In genomic region chr3:13452490-13453335, GRCh38 we compare ENCODE assay signal across 8 cellular contexts. TPM values are rescaled to one million over a fixed set of nuclear protein-coding genes. Genes with fewer than 3 reads are reported as not detected.
A peak's percentile ranks its signal among the peaks of the same experiment; 100 is the strongest.
DNase-seq lines count a peak whose midpoint lies in the region; ATAC-seq and TF ChIP-seq lines count a peak whose summit lies in the region.

No MANE protein-coding gene starts in this region.

- TF ChIP-seq POLR2A in adrenal gland (IDR thresholded peaks at IDR 0.05), result no peak

- DNase-seq in GDM1 (lab: John Stamatoyannopoulos, UW) (peak; percentile 38), RPMI8226 (peak; percentile 75), adrenal gland (peak; percentile 28 to 67 (median 52)), cardiac muscle cell (ENCODE audit: low read depth in 1 of 2, low spot score in 1 of 2) (peak; percentile 61 to 68), progenitor cell of endocrine pancreas (ENCODE audit: low spot score, unreplicated experiment) (no peak), COLO668 (lab: John Stamatoyannopoulos, UW; ENCODE audit: unreplicated experiment) (no peak)

- no peak overlapping the region for H3K27ac ChIP-seq in HUES48 (ENCODE audit: low read depth, low read length)
- H3K27ac ChIP-seq in adrenal gland, result peak overlapping the region in 3 of 5 donors; percentile 75 to 93 (median 82)
- H3K27ac ChIP-seq in cardiac muscle cell, result no peak overlapping the region

- H3K36me3 Mint-ChIP-seq in progenitor cell of endocrine pancreas (ENCODE audit: insufficient read depth), result no peaks in the 10 kb centered on the region

- no peaks in the 10 kb centered on the region for H3K27me3 Mint-ChIP-seq in progenitor cell of endocrine pancreas

- H3K4me3 Mint-ChIP-seq in progenitor cell of endocrine pancreas (ENCODE audit: low read depth), result peak overlapping the region; percentile 84

- H3K9me3 Mint-ChIP-seq in progenitor cell of endocrine pancreas (ENCODE audit: low read depth), result no peaks in the 10 kb centered on the region

- H3K9me3 ChIP-seq in HUES48 (ENCODE audit: control insufficient read depth, insufficient read depth, low read length) (no peaks in the 10 kb centered on the region), adrenal gland (replicated peaks in 1 of 3) (no peaks in the 10 kb centered on the region), cardiac muscle cell (ENCODE audit: low read depth) (no peaks in the 10 kb centered on the region)

- H3K27ac Mint-ChIP-seq in progenitor cell of endocrine pancreas, result peak overlapping the region; percentile 94

- H3K36me3 ChIP-seq in HUES48 (ENCODE audit: control insufficient read depth, insufficient read depth, low read length) (no peaks in the 10 kb centered on the region; the same call in 1 of the 2 replicates), adrenal gland (replicated peaks in 1 of 2) (no peaks in the 10 kb centered on the region), cardiac muscle cell (no peaks in the 10 kb centered on the region)

- whole genome bisulfite sequencing in adrenal gland, 4 donors, result 21 to 26% (median 24%) methylated on average over 12 of the region's 12 CpGs

- ATAC-seq in HG03460 (IDR thresholded peaks at IDR 0.05; ENCODE audit: unreplicated experiment), result no peak

- peak in 5 of 6 experiments; percentile 62 to 76 (median 70) for TF ChIP-seq CTCF in adrenal gland (IDR thresholded peaks at IDR 0.05)
- TF ChIP-seq CTCF in cardiac muscle cell (IDR thresholded peaks at IDR 0.05; ENCODE audit: low read depth, low read length), result peak; percentile 66
- peak; percentile 52 for TF ChIP-seq CTCF in progenitor cell of endocrine pancreas (IDR thresholded peaks at IDR 0.05; ENCODE audit: unreplicated experiment)

- H3K4me3 ChIP-seq in HUES48 (ENCODE audit: low read depth, low read length), result peak overlapping the region; percentile 69; the same call in 1 of the 2 replicates
- peak overlapping the region in 1 of 4 donors; percentile 57 for H3K4me3 ChIP-seq in adrenal gland
- no peak overlapping the region for H3K4me3 ChIP-seq in cardiac muscle cell

- H3K4me1 ChIP-seq in HUES48 (ENCODE audit: control insufficient read depth, insufficient read depth, low read length), result peaks cover 5% of the 10 kb centered on the region; the same call in 1 of the 2 replicates
- peaks cover 0 to 11% of the 10 kb centered on the region in 2 donors for H3K4me1 ChIP-seq in adrenal gland (replicated peaks in 1 of 2)
- H3K4me1 ChIP-seq in cardiac muscle cell (ENCODE audit: low read depth), result no peaks in the 10 kb centered on the region

- peaks cover 8% of the 10 kb centered on the region for H3K4me1 Mint-ChIP-seq in progenitor cell of endocrine pancreas (ENCODE audit: low read depth)

- H3K9ac ChIP-seq in HUES48 (ENCODE audit: low read depth, low read length), result no peak overlapping the region

- intact Hi-C loops in adrenal gland (cut with DNase I), result loop anchor here (5.0 to 10.0 kb wide), 2 partner anchors 148 to 360 kb away; no protein-coding TSS in a partner anchor

- H3K27me3 ChIP-seq in HUES48 (ENCODE audit: control insufficient read depth, insufficient read depth, low read length) (no peaks in the 10 kb centered on the region), adrenal gland (no peaks in the 10 kb centered on the region), cardiac muscle cell (no peaks in the 10 kb centered on the region)

RNA-seq across cellular contexts. Expression of gene HDAC11, which starts 27.4 kb away (rescaled TPM):
- total RNA-seq in adrenal gland (10 to 100 TPM in 7 of 8 donors, 1 to 10 TPM in 1; 9.4 to 58.0 (median 18.7) TPM), cardiac muscle cell (35.3 and 35.7 TPM in 2 replicates), progenitor cell of endocrine pancreas (14.4 and 14.5 TPM in 2 replicates)
- polyA plus RNA-seq in adrenal gland (10 to 100 TPM in 2 of 3 donors, 1 to 10 TPM in 1; 6.9 to 17.5 (median 12.7) TPM), cardiac muscle cell (27.1 and 41.4 TPM in 2 replicates)

RNA-seq across cellular contexts. Expression of gene NUP210, which starts 32.6 kb away (rescaled TPM):
- total RNA-seq in adrenal gland (1 to 10 TPM; 6.2 to 9.6 (median 8.6) TPM), cardiac muscle cell (24.2 and 41.9 TPM in 2 replicates), progenitor cell of endocrine pancreas (71.4 and 78.2 TPM in 2 replicates)
- polyA plus RNA-seq in adrenal gland (10 to 100 TPM in 1 of 3 donors, 1 to 10 TPM in 2; 3.0 to 15.8 (median 8.6) TPM), cardiac muscle cell (23.7 and 28.6 TPM in 2 replicates)

Comparison
In these comparisons a context has a peak if more than half of its experiments do, and no peak if none do; other contexts are left out.
1. DNase-seq: peak in GDM1 (single experiment), RPMI8226 (single experiment), adrenal gland (7 of 7) and cardiac muscle cell (2 of 2); none in progenitor cell of endocrine pancreas (single experiment) and COLO668 (single experiment).
2. H3K27ac ChIP-seq: peak in adrenal gland (3 of 5); none in HUES48 (single experiment) and cardiac muscle cell (single experiment).
3. Peak in every context shown above with its lines, with median percentiles within 50 percentile points of each other: CTCF ChIP-seq.